ENCODE assay signal across 1 cellular context in genomic region chr11:1224491-1225385, GRCh38.
TF ChIP-seq lines count a peak whose summit lies in the region.

No MANE protein-coding gene starts in this region.

TF ChIP-seq in WTC11, 78 proteins besides CTCF, POLR2A, EP300 and RAD21 (continued from another document):
- TF ChIP-seq HMGXB4 (CRISPR knock-in tag; IDR thresholded peaks at IDR 0.05) (no peak), ZSCAN18 (CRISPR knock-in tag; IDR thresholded peaks at IDR 0.05) (no peak), ETV6 (CRISPR knock-in tag; IDR thresholded peaks at IDR 0.05) (no peak), IRF1 (CRISPR knock-in tag; IDR thresholded peaks at IDR 0.05) (no peak), ZNF396 (CRISPR knock-in tag; IDR thresholded peaks at IDR 0.05; ENCODE audit: borderline replicate concordance) (no peak), ERG (CRISPR knock-in tag; IDR thresholded peaks at IDR 0.05) (no peak), ZBTB43 (CRISPR knock-in tag; IDR thresholded peaks at IDR 0.05) (no peak), ZNF671 (CRISPR knock-in tag; IDR thresholded peaks at IDR 0.05) (no peak)
